Comparison of ENCODE assay signal across 15 cellular contexts in genomic region chr4:11259837-11260236, GRCh38.
A peak's percentile ranks its signal among the peaks of the same experiment; 100 is the strongest.
DNase-seq lines count a peak whose midpoint lies in the region; TF ChIP-seq lines count a peak whose summit lies in the region.
"Had no signal": no experiment of that assay in that cellular context is flagged by ENCODE, and none has a peak within 500 bp of the region (broad histone marks: within the 10 kb centered on the region; RNA-seq: fewer than 3 reads in every experiment).

No MANE protein-coding gene starts in this region.

- H3K36me3 ChIP-seq in esophagus squamous epithelium (no peaks in the 10 kb centered on the region), colonic mucosa (no peaks in the 10 kb centered on the region)
- H3K36me3 ChIP-seq: BLaER1 treated with 17β-estradiol and CSF1 and Interleukin-3, amounts not matched to agents 10 nM and 100 nM had no signal

- TF ChIP-seq CTCF in esophagus squamous epithelium (IDR thresholded peaks at IDR 0.05) = no peak
- no peak for TF ChIP-seq CTCF in colonic mucosa (IDR thresholded peaks at IDR 0.05)

- TF ChIP-seq POLR2A in esophagus squamous epithelium (IDR thresholded peaks at IDR 0.05) = no peak

- H3K9ac ChIP-seq in colonic mucosa (ENCODE audit: low read depth in 2 of 2, low read length in 2 of 2) = no peak overlapping the region
- H3K9ac ChIP-seq: BLaER1 treated with 17β-estradiol and CSF1 and Interleukin-3, amounts not matched to agents 10 nM and 100 nM had no signal

- H3K27me3 ChIP-seq in esophagus squamous epithelium (no peaks in the 10 kb centered on the region), colonic mucosa (no peaks in the 10 kb centered on the region)
- H3K27me3 ChIP-seq: BLaER1 treated with 17β-estradiol and CSF1 and Interleukin-3, amounts not matched to agents 10 nM and 100 nM had no signal

- H3K4me1 ChIP-seq in esophagus squamous epithelium = no peaks in the 10 kb centered on the region
- H3K4me1 ChIP-seq in colonic mucosa = no peaks in the 10 kb centered on the region
- H3K4me1 ChIP-seq: BLaER1 treated with 17β-estradiol and CSF1 and Interleukin-3, amounts not matched to agents 10 nM and 100 nM had no signal

- H3K9me3 ChIP-seq in esophagus squamous epithelium (no peaks in the 10 kb centered on the region), colonic mucosa (no peaks in the 10 kb centered on the region)

- no peak overlapping the region for H3K27ac ChIP-seq in esophagus squamous epithelium
- H3K27ac ChIP-seq in colonic mucosa = no peak overlapping the region
- H3K27ac ChIP-seq: BLaER1 treated with 17β-estradiol and CSF1 and Interleukin-3, amounts not matched to agents 10 nM and 100 nM had no signal

- DNase-seq in DMS53 (lab: John Stamatoyannopoulos, UW) (peak; percentile 89), NCI-H2029 (lab: John Stamatoyannopoulos, UW) (peak; percentile 86), NCI-H2196 (lab: John Stamatoyannopoulos, UW; ENCODE audit: unreplicated experiment) (peak; percentile 50), NCI-H748 (lab: John Stamatoyannopoulos, UW; ENCODE audit: unreplicated experiment) (peak; percentile 57), esophagus squamous epithelium (lab: John Stamatoyannopoulos, UW) (no peak), ACHN (no peak), colonic mucosa (no peak)
- no peak for DNase-seq in stimulated activated CD4-positive, alpha-beta T cell treated with anti-CD3 and anti-CD28 coated beads, Interleukin-2, amount 100 ng/mL, for 24 hours
- DNase-seq: CD8-positive, alpha-beta memory T cell; DMS 273 treated with DMSO at 0.1 percent for 48 hours; HFFc6; KBM-7; NCI-H1694 treated with DMSO at 0.1 percent for 48 hours; PC-3 had no signal

- intact Hi-C loops in esophagus squamous epithelium (cut with DNase I) (no loop called here), colonic mucosa (cut with DNase I) (no loop called here)

- in situ Hi-C loops in ACHN (cut with HindIII; ENCODE audit: low pct_ligation_motif_present, low pct_unique_long_range_greater_than_20kb, low sequenced_read_pairs) = no loop called here

- H3K4me3 ChIP-seq in esophagus squamous epithelium (no peak overlapping the region), colonic mucosa (no peak overlapping the region)
- H3K4me3 ChIP-seq: BLaER1 treated with 17β-estradiol and CSF1 and Interleukin-3, amounts not matched to agents 10 nM and 100 nM had no signal

- 41 to 84% methylated on average over 2 of the region's 2 CpGs for WGBS in esophagus squamous epithelium, 2 donors

Comparison
In these comparisons a context has a peak if more than half of its experiments do, and no peak if none do; other contexts are left out.
1. DNase-seq: peak in DMS53 (single experiment), NCI-H2029 (single experiment), NCI-H2196 (single experiment) and NCI-H748 (single experiment); none in stimulated activated CD4-positive, alpha-beta T cell treated with anti-CD3 and anti-CD28 coated beads, Interleukin-2, amount 100 ng/mL, for 24 hours (0 of 2), esophagus squamous epithelium (single experiment), ACHN (single experiment) and colonic mucosa (single experiment).